Comparison of ENCODE assay signal across 8 cellular contexts in the genomic region with DNA sequence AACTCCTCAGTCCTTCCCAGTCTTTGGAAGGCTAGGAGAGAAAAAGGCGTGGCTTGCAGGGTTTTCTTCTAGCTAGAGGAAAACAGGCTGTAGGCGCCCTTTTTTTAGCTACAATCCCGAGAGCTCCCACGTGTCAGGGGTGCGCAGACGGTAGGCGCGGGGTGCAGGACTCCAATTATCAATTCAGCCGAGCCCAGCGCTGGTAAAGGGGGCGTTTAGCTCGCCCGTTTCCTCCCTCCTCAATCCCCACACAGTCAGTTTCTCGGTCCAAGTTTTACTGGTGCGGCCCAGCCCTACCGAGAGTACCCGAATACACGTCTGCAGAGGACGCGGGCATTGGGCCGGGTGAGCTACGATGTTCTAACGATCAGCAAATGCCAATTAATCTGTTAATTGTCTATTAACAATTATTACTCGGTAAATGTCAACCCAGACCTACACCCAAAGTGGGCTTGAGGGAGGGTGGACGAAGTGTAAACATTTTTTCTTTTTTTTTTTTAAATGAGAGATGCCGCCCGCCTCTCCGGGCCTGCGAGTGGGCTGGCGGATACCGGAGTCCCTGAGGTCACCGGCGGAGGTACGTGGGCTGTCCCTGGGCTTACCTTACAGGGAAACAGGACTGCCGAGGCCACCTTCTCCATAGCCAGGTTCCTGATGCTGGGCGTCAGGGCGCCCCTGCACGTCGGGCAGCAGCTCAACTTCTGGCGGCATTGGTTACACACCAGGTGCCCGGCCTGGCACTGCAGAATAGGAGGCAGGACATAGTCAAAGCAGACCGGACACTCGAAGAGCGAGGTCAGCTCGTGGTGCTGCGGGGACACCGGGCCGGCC. TPM values are rescaled to one million over a fixed set of nuclear protein-coding genes. Genes with fewer than 3 reads are reported as not detected.
DNase-seq lines count a peak whose midpoint lies in the region; ATAC-seq and TF ChIP-seq lines count a peak whose summit lies in the region.

No MANE protein-coding gene starts in this region.

- no peaks in the 10 kb centered on the region for H3K9me3 Mint-ChIP-seq in WTC11

- TF ChIP-seq CTCF in WTC11 (IDR thresholded peaks at IDR 0.05) (no peak), colonic mucosa (IDR thresholded peaks at IDR 0.05) (no peak)

- peaks cover 45% of the 10 kb centered on the region for H3K4me1 Mint-ChIP-seq in WTC11

- POLR2A ChIA-PET in WTC11 (lab: Charles Lee) = interaction anchor here (0.6 to 2.9 kb wide), 6 partner anchors 24 to 855 kb away, joined by 3 to 7 read pairs (median 4); partner anchors contain the start of genes EIF2A, ERICH6, SELENOT and SERP1

- peak overlapping the region; percentile 89 for H3K4me3 Mint-ChIP-seq in WTC11

- CTCF ChIA-PET in WTC11 (lab: Charles Lee) = interaction anchor here (0.7 to 3.6 kb wide), 9 partner anchors 17 to 103 kb away, joined by 3 to 23 read pairs (median 5); partner anchors contain the start of gene ERICH6

- H3K4me1 ChIP-seq in ES-I3 (ENCODE audit: insufficient read depth, low read length) (peaks cover 25% of the 10 kb centered on the region), colonic mucosa (peaks cover 16% of the 10 kb centered on the region)

- H3K27me3 ChIP-seq in colonic mucosa = no peaks in the 10 kb centered on the region

- peak overlapping the region; percentile 72 for H3K4me3 ChIP-seq in colonic mucosa

- peaks cover 45% of the 10 kb centered on the region for H3K27me3 Mint-ChIP-seq in WTC11 (ENCODE audit: low read depth)

- H3K27ac Mint-ChIP-seq in WTC11 = no peak overlapping the region

- DNase-seq in NCI-H1105 (lab: John Stamatoyannopoulos, UW) (peak; percentile 69), WTC11 (ENCODE audit: low spot score) (peak; percentile 31), colonic mucosa (peak; percentile 80), left kidney (ENCODE audit: low read depth, low spot score) (peak; percentile 68), NCI-H1930 (lab: John Stamatoyannopoulos, UW) (no peak)
- DNase-seq in stimulated activated CD4-positive, alpha-beta T cell treated with anti-CD3 and anti-CD28 coated beads, Interleukin-4, amount 100 ng/mL, for 24 hours = peak; percentile 48

- 0 out of 2 replicates have a peak, but pooled peaks cover 2% of the 10 kb centered on the region for H3K36me3 Mint-ChIP-seq in WTC11

- no peak for TF ChIP-seq POLR2A in GM18505 (IDR thresholded peaks at IDR 0.05; ENCODE audit: borderline replicate concordance, extremely low read depth, insufficient read depth, insufficient read length)

- H3K36me3 ChIP-seq in ES-I3 (ENCODE audit: insufficient read depth, low read length) (no peaks in the 10 kb centered on the region), colonic mucosa (no peaks in the 10 kb centered on the region)

- H3K9ac ChIP-seq in ES-I3 (ENCODE audit: low read depth, low read length) (peak overlapping the region; percentile 79), colonic mucosa (ENCODE audit: low read depth in 2 of 2, low read length in 2 of 2) (peak overlapping the region; percentile 95 to 96)

- intact Hi-C loops in colonic mucosa (cut with DNase I) = no loop called here

- H3K9me3 ChIP-seq in ES-I3 (ENCODE audit: control insufficient read depth, insufficient read depth, low read length) (no peaks in the 10 kb centered on the region), colonic mucosa (no peaks in the 10 kb centered on the region)

- peak overlapping the region; percentile 93 for H3K27ac ChIP-seq in colonic mucosa

- ATAC-seq in WTC11 (peak; percentile 15), GM18505 (IDR thresholded peaks at IDR 0.05; ENCODE audit: unreplicated experiment) (no peak)

TF ChIP-seq in WTC11, 78 proteins besides CTCF, POLR2A, EP300 and RAD21:
- TF ChIP-seq ETV6 (CRISPR knock-in tag; IDR thresholded peaks at IDR 0.05) (peak; percentile 61; the same call in 1 of the 2 replicates), CREM (CRISPR knock-in tag; IDR thresholded peaks at IDR 0.05) (no peak)

RNA-seq across cellular contexts. Expression of gene SIAH2, which starts 0.9 kb away (rescaled TPM):
- 15.8 to 17.1 TPM (median 15.9 TPM) in 3 replicates for total RNA-seq in WTC11 (2021)
- total RNA-seq in colonic mucosa = 10 to 100 TPM; 27.9 to 33.8 TPM

RNA-seq across cellular contexts. Expression of gene ERICH6, which starts 58.3 kb away (rescaled TPM):
- total RNA-seq in WTC11 (2021) (0.26 to 0.30 TPM in 2 of 3 replicates, not detected in the other), colonic mucosa (not detected)

Comparison
In these comparisons a context has a peak if more than half of its experiments do, and no peak if none do; other contexts are left out.
1. DNase-seq: peak in NCI-H1105 (single experiment), WTC11 (single experiment), colonic mucosa (single experiment), left kidney (single experiment) and stimulated activated CD4-positive, alpha-beta T cell treated with anti-CD3 and anti-CD28 coated beads, Interleukin-4, amount 100 ng/mL, for 24 hours (single experiment); none in NCI-H1930 (0 of 2).